9 cellular contexts compared by ENCODE assay signal in the genomic region with DNA sequence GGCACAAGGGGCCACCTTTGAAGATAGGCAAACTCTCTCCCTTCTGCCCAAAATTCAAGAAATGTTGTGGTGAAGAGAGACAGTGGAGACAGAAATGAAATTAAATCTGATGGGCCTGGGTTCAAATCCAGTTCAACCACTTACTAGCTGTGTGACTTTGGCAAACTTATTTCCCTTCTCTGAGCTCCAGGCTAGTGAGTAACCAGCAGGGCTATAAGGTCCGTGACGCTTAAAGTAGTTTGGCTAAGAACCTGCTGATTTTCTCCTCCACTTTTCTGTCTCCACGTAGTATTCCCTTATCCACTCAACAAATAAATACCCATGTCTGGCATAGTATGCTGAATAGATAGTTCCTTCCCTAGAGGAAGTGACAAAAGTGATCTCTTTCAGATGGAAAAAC. TPM values are rescaled to one million over a fixed set of nuclear protein-coding genes. Genes with fewer than 3 reads are reported as not detected.
DNase-seq lines count a peak whose midpoint lies in the region; ATAC-seq, FAIRE-seq and TF ChIP-seq lines count a peak whose summit lies in the region.
"Had no signal": no experiment of that assay in that cellular context is flagged by ENCODE, and none has a peak within 500 bp of the region (broad histone marks: within the 10 kb centered on the region; RNA-seq: fewer than 3 reads in every experiment).

No MANE protein-coding gene starts in this region.

- H3K27ac Mint-ChIP-seq in endothelial cell (ENCODE audit: unreplicated experiment): peak overlapping the region; percentile 88

- TF ChIP-seq POLR2A in thyroid gland (IDR thresholded peaks at IDR 0.05): no peak

- no peaks in the 10 kb centered on the region for H3K9me3 Mint-ChIP-seq in endothelial cell (ENCODE audit: unreplicated experiment)

- no peak for TF ChIP-seq CTCF in GM06990 (IDR thresholded peaks at IDR 0.05; ENCODE audit: insufficient read depth, low read length, poor library complexity, severe bottlenecking)
- no peak for TF ChIP-seq CTCF in endothelial cell (IDR thresholded peaks at IDR 0.05; ENCODE audit: unreplicated experiment)
- TF ChIP-seq CTCF in thyroid gland (IDR thresholded peaks at IDR 0.05): no peak

- peaks cover 28 to 30% of the 10 kb centered on the region in 2 donors for H3K4me1 ChIP-seq in thyroid gland

- no peak for ATAC-seq in sciatic nerve

- no peaks in the 10 kb centered on the region for H3K9me3 ChIP-seq in thyroid gland

- intact Hi-C loops in sciatic nerve (cut with DNase I) (no loop called here), thyroid gland (cut with DNase I) (no loop called here)

- DNase-seq in GM06990 (ENCODE audit: extremely low read depth, insufficient read length) (no peak), RKO (ENCODE audit: low spot score) (peak; percentile 59), endothelial cell (ENCODE audit: low spot score) (no peak), pons (ENCODE audit: low spot score) (peak; percentile 11), sciatic nerve (ENCODE audit: low spot score) (no peak), HTR-8/SVneo (ENCODE audit: insufficient read length, low spot score) (no peak), thyroid gland (no peak), HK-2 (ENCODE audit: unreplicated experiment) (no peak)

- H3K27me3 ChIP-seq in GM06990 (replicated peaks; ENCODE audit: control insufficient read depth, insufficient read depth, low read length) (no peaks in the 10 kb centered on the region), thyroid gland (no peaks in the 10 kb centered on the region)

- peak overlapping the region; percentile 87 for H3K4me3 ChIP-seq in GM06990 (replicated peaks; ENCODE audit: low read depth, low read length)
- no peak overlapping the region for H3K4me3 ChIP-seq in thyroid gland (replicated peaks in 1 of 3)

- no peak for FAIRE-seq in HTR-8/SVneo (lab: Jason Lieb, UNC)
- FAIRE-seq: colon had no signal

- H3K27ac ChIP-seq in thyroid gland: peak overlapping the region in 1 of 3 donors; percentile 80

- H3K27me3 Mint-ChIP-seq in endothelial cell (ENCODE audit: unreplicated experiment): peaks cover 9% of the 10 kb centered on the region

- peaks cover 15% of the 10 kb centered on the region for H3K36me3 ChIP-seq in GM06990 (ENCODE audit: control insufficient read depth, insufficient read depth, low read length)
- no peaks in the 10 kb centered on the region for H3K36me3 ChIP-seq in thyroid gland

- WGBS in thyroid gland, 2 donors: 88 to 96% methylated on average over 3 of the region's 3 CpGs

- peak overlapping the region; percentile 100 for H3K4me3 Mint-ChIP-seq in endothelial cell (ENCODE audit: unreplicated experiment)

- H3K36me3 Mint-ChIP-seq in endothelial cell (ENCODE audit: low read depth, unreplicated experiment): peaks cover 40% of the 10 kb centered on the region

- H3K4me1 Mint-ChIP-seq in endothelial cell (ENCODE audit: unreplicated experiment): peaks cover 70% of the 10 kb centered on the region

RNA-seq across cellular contexts. Expression of a gene that starts 1.9 kb away (rescaled TPM):
- total RNA-seq in endothelial cell (ENCODE audit: unreplicated experiment) (511 TPM), sciatic nerve (968 TPM), thyroid gland (100 to 1,000 TPM in 2 of 4 donors, 10 to 100 TPM in 2; 15.0 to 208 (median 91.4) TPM)

Comparison
In these comparisons a context has a peak if more than half of its experiments do, and no peak if none do; other contexts are left out.
1. DNase-seq: peak in RKO (single experiment) and pons (single experiment); none in GM06990 (single experiment), endothelial cell (single experiment), sciatic nerve (single experiment), HTR-8/SVneo (single experiment), thyroid gland (0 of 2) and HK-2 (single experiment).